ENCODE assay signal across 1 cellular context in genomic region chr1:11272842-11273594, GRCh38.
TF ChIP-seq lines count a peak whose summit lies in the region.

TSS of gene UBIAD1 (plus strand) at chr1:11273198. CDS start at chr1:11273532, 334 bp downstream.

TF ChIP-seq in HepG2, 621 proteins besides CTCF, POLR2A, EP300 and RAD21 (continued from another document and continues in another):
- TF ChIP-seq ZNF607 (CRISPR knock-in tag; IDR thresholded peaks at IDR 0.05; ENCODE audit: borderline replicate concordance) (peak; percentile 83; the same call in 1 of the 2 replicates), ZNF558 (CRISPR knock-in tag; IDR thresholded peaks at IDR 0.05; ENCODE audit: borderline replicate concordance) (0 out of 2 replicates have a peak, but pooled peaks have one; percentile 70), FOSL1 (CRISPR knock-in tag; IDR thresholded peaks at IDR 0.05; ENCODE audit: borderline replicate concordance) (no peak), ZNF569 (CRISPR knock-in tag; IDR thresholded peaks at IDR 0.05; ENCODE audit: borderline replicate concordance) (no peak), NCOA5 (CRISPR knock-in tag; IDR thresholded peaks at IDR 0.05) (no peak), STAT6 (CRISPR knock-in tag; IDR thresholded peaks at IDR 0.05; ENCODE audit: borderline replicate concordance) (no peak), HMGA1 (CRISPR knock-in tag; conservative IDR thresholded peaks at IDR 0.05) (no peak), ZBTB14 (CRISPR knock-in tag; IDR thresholded peaks at IDR 0.05) (no peak; the same call in 1 of the 2 replicates), NFAT5 (CRISPR knock-in tag; IDR thresholded peaks at IDR 0.05) (no peak), ZBTB10 (CRISPR knock-in tag; IDR thresholded peaks at IDR 0.05; ENCODE audit: borderline replicate concordance) (no peak), ZNF281 (CRISPR knock-in tag; IDR thresholded peaks at IDR 0.05; ENCODE audit: borderline replicate concordance) (no peak; the same call in 1 of the 2 replicates), ASH2L (IDR thresholded peaks at IDR 0.05; ENCODE audit: insufficient read length, low read depth, low read length) (peak; percentile 87), MED13 (CRISPR knock-in tag; IDR thresholded peaks at IDR 0.05) (no peak), HNF4G (IDR thresholded peaks at IDR 0.05; ENCODE audit: borderline replicate concordance, low read depth, low read length) (no peak), HNF4G (CRISPR knock-in tag; IDR thresholded peaks at IDR 0.05; ENCODE audit: borderline replicate concordance, low read depth) (no peak), ZNF605 (CRISPR knock-in tag; IDR thresholded peaks at IDR 0.05) (peak; percentile 90), SCMH1 (CRISPR knock-in tag; IDR thresholded peaks at IDR 0.05; ENCODE audit: borderline replicate concordance) (no peak), SKIL (CRISPR knock-in tag; IDR thresholded peaks at IDR 0.05; ENCODE audit: borderline replicate concordance) (no peak), KMT2B (CRISPR knock-in tag; IDR thresholded peaks at IDR 0.05) (peak; percentile 67), ZFP1 (CRISPR knock-in tag; IDR thresholded peaks at IDR 0.05) (no peak), MXI1 (IDR thresholded peaks at IDR 0.05; ENCODE audit: borderline replicate concordance, low read depth, low read length) (peak; percentile 95; the same call in 2 of the 3 replicates), ZNF703 (CRISPR knock-in tag; IDR thresholded peaks at IDR 0.05; ENCODE audit: borderline replicate concordance) (no peak), ZNF354B (CRISPR knock-in tag; IDR thresholded peaks at IDR 0.05) (no peak), CAMTA2 (CRISPR knock-in tag; IDR thresholded peaks at IDR 0.05; ENCODE audit: borderline replicate concordance) (no peak), ZNF547 (CRISPR knock-in tag; IDR thresholded peaks at IDR 0.05) (peak; percentile 74; the same call in 1 of the 2 replicates), ELF3 (CRISPR knock-in tag; IDR thresholded peaks at IDR 0.05) (peak; percentile 37), ZNF180 (CRISPR knock-in tag; IDR thresholded peaks at IDR 0.05; ENCODE audit: borderline replicate concordance, low read depth) (no peak), ZNF329 (CRISPR knock-in tag; IDR thresholded peaks at IDR 0.05; ENCODE audit: low read depth) (no peak), ZHX2 (IDR thresholded peaks at IDR 0.05; ENCODE audit: low read depth) (no peak; the same call in 1 of the 2 replicates), ZHX2 (CRISPR knock-in tag; IDR thresholded peaks at IDR 0.05; ENCODE audit: borderline replicate concordance) (no peak; the same call in 1 of the 2 replicates), NR3C1 (CRISPR knock-in tag; IDR thresholded peaks at IDR 0.05) (no peak), ZNF678 (CRISPR knock-in tag; IDR thresholded peaks at IDR 0.05) (peak; percentile 66; the same call in 1 of the 2 replicates), ZFP41 (CRISPR knock-in tag; IDR thresholded peaks at IDR 0.05; ENCODE audit: borderline replicate concordance) (no peak), HNRNPL (IDR thresholded peaks at IDR 0.05; ENCODE audit: low read depth, low read length) (peak; percentile 53; the same call in 1 of the 2 replicates), SMAD1 (CRISPR knock-in tag; IDR thresholded peaks at IDR 0.05; ENCODE audit: borderline replicate concordance, low read depth) (no peak)
